ENCODE assay signal across 14 cellular contexts in genomic region chr4:184613405-184613804, GRCh38. TPM values are rescaled to one million over a fixed set of nuclear protein-coding genes. Genes with fewer than 3 reads are reported as not detected.
A peak's percentile ranks its signal among the peaks of the same experiment; 100 is the strongest.
DNase-seq lines count a peak whose midpoint lies in the region; ATAC-seq lines count a peak whose summit lies in the region.
"Had no signal": no experiment of that assay in that cellular context is flagged by ENCODE, and none has a peak within 500 bp of the region (broad histone marks: within the 10 kb centered on the region; RNA-seq: fewer than 3 reads in every experiment).

No MANE protein-coding gene starts in this region.

- ATAC-seq in memory B cell (ENCODE audit: low read depth), result no peak
- ATAC-seq: HCT116 had no signal

- no peak overlapping the region for H3K4me3 Mint-ChIP-seq in memory B cell
- H3K4me3 Mint-ChIP-seq: CD4-positive, alpha-beta memory T cell had no signal

- peaks cover 4% of the 10 kb centered on the region for H3K9me3 Mint-ChIP-seq in memory B cell

- peak; percentile 33 for DNase-seq in KBM-7
- peak; percentile 20 to 25 for DNase-seq in NOMO-1 (lab: John Stamatoyannopoulos, UW; ENCODE audit: unreplicated experiment in 2 of 2)
- peak; percentile 17 for DNase-seq in OCI-M1 (lab: John Stamatoyannopoulos, UW)
- DNase-seq in memory B cell (ENCODE audit: low spot score in 2 of 2), result no peak
- DNase-seq in posterior vena cava (ENCODE audit: low spot score), result no peak
- no peak for DNase-seq in ecto neural progenitor cell (ENCODE audit: low spot score)
- DNase-seq in activated effector memory CD4-positive, alpha-beta T cell treated with anti-CD3 and anti-CD28 coated beads, Interleukin-2, amount 50 U/mL, for 16 hours, result no peak
- DNase-seq: ACHN; CD4-positive, alpha-beta memory T cell; COR-L47; DMS153; DMS79 treated with DMSO at 0.1 percent for 48 hours; EL had no signal

- no peaks in the 10 kb centered on the region for H3K27me3 Mint-ChIP-seq in memory B cell
- H3K27me3 Mint-ChIP-seq: CD4-positive, alpha-beta memory T cell had no signal

- in situ Hi-C loops in KBM-7 (cut with MboI; ENCODE audit: low pct_unique_long_range_greater_than_20kb, low sequenced_read_pairs), result no loop called here

- H3K4me1 Mint-ChIP-seq in memory B cell, result peaks cover 8% of the 10 kb centered on the region
- H3K4me1 Mint-ChIP-seq: CD4-positive, alpha-beta memory T cell had no signal

- intact Hi-C loops in posterior vena cava (cut with DNase I), result no loop called here

- H3K27ac Mint-ChIP-seq in memory B cell, result peak overlapping the region; percentile 10

- H3K36me3 Mint-ChIP-seq in memory B cell, result peaks cover 2% of the 10 kb centered on the region

RNA-seq across cellular contexts. Expression of gene CASP3, which starts 35.8 kb away (rescaled TPM):
- total RNA-seq in posterior vena cava, result 10 to 100 TPM; 16.8 to 17.1 TPM

RNA-seq across cellular contexts. Expression of gene PRIMPOL, which starts 36.1 kb away (rescaled TPM):
- total RNA-seq in posterior vena cava, result 10 to 100 TPM; 18.1 to 18.8 TPM

Comparison
In these comparisons a context has a peak if more than half of its experiments do, and no peak if none do; other contexts are left out.
1. DNase-seq: peak in KBM-7 (single experiment), NOMO-1 (2 of 2) and OCI-M1 (single experiment); none in memory B cell (0 of 2), posterior vena cava (single experiment), ecto neural progenitor cell (single experiment) and activated effector memory CD4-positive, alpha-beta T cell treated with anti-CD3 and anti-CD28 coated beads, Interleukin-2, amount 50 U/mL, for 16 hours (single experiment).